ENCODE assay signal across 11 cellular contexts in genomic region chr1:8431028-8431427, GRCh38.
DNase-seq lines count a peak whose midpoint lies in the region; FAIRE-seq and TF ChIP-seq lines count a peak whose summit lies in the region.
"Had no signal": no experiment of that assay in that cellular context is flagged by ENCODE, and none has a peak within 500 bp of the region (broad histone marks: within the 10 kb centered on the region; RNA-seq: fewer than 3 reads in every experiment).

No MANE protein-coding gene starts in this region.

- no peak overlapping the region; the same call in 1 of the 2 replicates for H2AFZ ChIP-seq in OCI-LY3 (ENCODE audit: low read depth, low read length)
- no peak overlapping the region for H2AFZ ChIP-seq in neural progenitor cell (replicated peaks)

- H3K9me3 Mint-ChIP-seq in neural progenitor cell, result no peaks in the 10 kb centered on the region
- H3K9me3 Mint-ChIP-seq in Caco-2 (ENCODE audit: unreplicated experiment), result no peaks in the 10 kb centered on the region

- FAIRE-seq in RCC 7860 (lab: Jason Lieb, UNC), result no peak
- FAIRE-seq: pancreas had no signal

- POLR2A ChIA-PET in Caco-2 (lab: Charles Lee), result no interaction called here

- H3K4me3 ChIP-seq in OCI-LY3 (ENCODE audit: low read length) (no peak overlapping the region), neural progenitor cell (no peak overlapping the region), Caco-2 (ENCODE audit: low read depth, low read length) (no peak overlapping the region)
- H3K4me3 ChIP-seq: colonic mucosa, pancreas had no signal

- H3K36me3 Mint-ChIP-seq in neural progenitor cell (peaks cover 18% of the 10 kb centered on the region), Caco-2 (ENCODE audit: insufficient read depth, unreplicated experiment) (peaks cover 23% of the 10 kb centered on the region)

- TF ChIP-seq CTCF in GM12873 (IDR thresholded peaks at IDR 0.05; ENCODE audit: insufficient read depth, low read depth, low read length, missing control alignments) (peak; percentile 52), OCI-LY3 (IDR thresholded peaks at IDR 0.05; ENCODE audit: low read depth, low read length) (peak; percentile 26; the same call in 1 of the 2 replicates), neural progenitor cell (IDR thresholded peaks at IDR 0.05) (peak; percentile 8), Caco-2 (IDR thresholded peaks at IDR 0.05; ENCODE audit: insufficient read depth in 1 of 2, low read depth in 1 of 2, low read length in 1 of 2, severe bottlenecking in 1 of 2, unreplicated experiment in 1 of 2) (peak in 1 of 2 experiments; percentile 2)

- H3K4me1 ChIP-seq in OCI-LY3 (ENCODE audit: low read length) (peaks cover 76% of the 10 kb centered on the region), neural progenitor cell (no peaks in the 10 kb centered on the region), Caco-2 (no peaks in the 10 kb centered on the region)
- H3K4me1 ChIP-seq: colonic mucosa, pancreas had no signal

- H3K4me1 Mint-ChIP-seq in neural progenitor cell (peaks cover 25% of the 10 kb centered on the region), Caco-2 (ENCODE audit: low read depth, unreplicated experiment) (peaks cover 12% of the 10 kb centered on the region)

- H3K27me3 Mint-ChIP-seq in neural progenitor cell (ENCODE audit: insufficient read depth, low read depth) (peaks cover 5% of the 10 kb centered on the region), Caco-2 (ENCODE audit: insufficient read depth, unreplicated experiment) (no peaks in the 10 kb centered on the region)

- no peaks in the 10 kb centered on the region for H3K27me3 ChIP-seq in OCI-LY3 (ENCODE audit: low read depth, low read length)
- H3K27me3 ChIP-seq in neural progenitor cell, result no peaks in the 10 kb centered on the region
- H3K27me3 ChIP-seq in Caco-2 (replicated peaks; ENCODE audit: control insufficient read depth, insufficient read depth, low read length), result no peaks in the 10 kb centered on the region
- H3K27me3 ChIP-seq: colonic mucosa, pancreas had no signal

- DNase-seq in activated effector memory CD4-positive, alpha-beta T cell treated with Interleukin-2 at 50 U/mL for 16 hours, result peak; percentile 26
- DNase-seq in neural progenitor cell (ENCODE audit: low spot score) (no peak), Caco-2 (no peak), SKM-1 treated with dmso at 0.1 percent for 144 hours (lab: John Stamatoyannopoulos, UW; ENCODE audit: unreplicated experiment) (no peak), NCI-H774 (lab: John Stamatoyannopoulos, UW) (no peak), RCC 7860 (ENCODE audit: low spot score) (no peak)
- DNase-seq: colonic mucosa, NCI-H446, pancreas had no signal

- no peak overlapping the region for H3K4me3 Mint-ChIP-seq in neural progenitor cell
- H3K4me3 Mint-ChIP-seq in Caco-2 (ENCODE audit: unreplicated experiment), result no peak overlapping the region

- peak overlapping the region; percentile 21; the same call in 1 of the 2 replicates for H3K9ac ChIP-seq in OCI-LY3 (ENCODE audit: low read length)
- no peak overlapping the region for H3K9ac ChIP-seq in neural progenitor cell

- H3K27ac ChIP-seq in OCI-LY3 (ENCODE audit: low read length) (peak overlapping the region; percentile 34; the same call in 1 of the 2 replicates), neural progenitor cell (no peak overlapping the region)
- H3K27ac ChIP-seq: colonic mucosa, pancreas had no signal

- H3K79me2 ChIP-seq in OCI-LY3 (ENCODE audit: low read length) (no peaks in the 10 kb centered on the region), neural progenitor cell (ENCODE audit: low read depth) (peaks cover 55% of the 10 kb centered on the region)

- intact Hi-C loops in Caco-2 (cut with micrococcal nuclease; ENCODE audit: unreplicated experiment), result no loop called here

- H4K20me1 ChIP-seq in OCI-LY3 (ENCODE audit: insufficient read depth, low read length) (no peaks in the 10 kb centered on the region), neural progenitor cell (ENCODE audit: low read depth) (peaks cover 25% of the 10 kb centered on the region)

- H3K36me3 ChIP-seq in OCI-LY3 (replicated peaks; ENCODE audit: low read depth, low read length), result no peaks in the 10 kb centered on the region
- H3K36me3 ChIP-seq in neural progenitor cell, result no peaks in the 10 kb centered on the region
- H3K36me3 ChIP-seq in Caco-2 (ENCODE audit: control insufficient read depth, insufficient read depth, low read length), result no peaks in the 10 kb centered on the region
- H3K36me3 ChIP-seq: colonic mucosa, pancreas had no signal

- CTCF ChIA-PET in Caco-2 (lab: Charles Lee), result interaction anchor here (1.0 to 1.1 kb wide), 2 partner anchors 10 to 13 kb away, joined by 3 to 4 read pairs; no protein-coding TSS in a partner anchor

- peaks cover under 1% of the 10 kb centered on the region for H3F3A ChIP-seq in neural progenitor cell (ENCODE audit: low read depth)

- BruUV-seq in Caco-2 (replicated peaks; lab: Mats Ljungman, UMichigan), result no TSS peak

- H3K27ac Mint-ChIP-seq in neural progenitor cell (no peak overlapping the region), Caco-2 (ENCODE audit: unreplicated experiment) (no peak overlapping the region)

- H3K4me2 ChIP-seq in OCI-LY3 (ENCODE audit: low read length), result peak overlapping the region; percentile 46
- no peak overlapping the region for H3K4me2 ChIP-seq in neural progenitor cell

- H3K9me3 ChIP-seq in OCI-LY3 (ENCODE audit: insufficient read depth, low read length) (no peaks in the 10 kb centered on the region), neural progenitor cell (ENCODE audit: low read depth) (no peaks in the 10 kb centered on the region), Caco-2 (no peaks in the 10 kb centered on the region)
- H3K9me3 ChIP-seq: colonic mucosa, pancreas had no signal
